In genomic region chr5:32076699-32077695, GRCh38 we compare ENCODE assay signal across 9 cellular contexts.
A peak's percentile ranks its signal among the peaks of the same experiment; 100 is the strongest.
DNase-seq lines count a peak whose midpoint lies in the region; ATAC-seq, FAIRE-seq and TF ChIP-seq lines count a peak whose summit lies in the region.
"Had no signal": no experiment of that assay in that cellular context is flagged by ENCODE, and none has a peak within 500 bp of the region (broad histone marks: within the 10 kb centered on the region; RNA-seq: fewer than 3 reads in every experiment).

No MANE protein-coding gene starts in this region.

- ATAC-seq in PC-3, result peak; percentile 50
- ATAC-seq in HG02623 (IDR thresholded peaks at IDR 0.05; ENCODE audit: unreplicated experiment), result no peak

- DNase-seq in activated T-cell treated with anti-CD3 and anti-CD28 coated beads for 1 hour (ENCODE audit: low read depth) (peak; percentile 19), HuH-7.5 (ENCODE audit: low spot score) (peak; percentile 25), PC-3 (peak; percentile 80), brain microvascular endothelial cell (peak; percentile 47), keratinocyte (ENCODE audit: low read depth, low spot score) (no peak), stromal cell of bone marrow (ENCODE audit: low read depth) (peak; percentile 53)
- DNase-seq in activated T-cell treated with anti-CD3 and anti-CD28 coated beads, Interleukin-2, amount 50 U/mL, for 24 hours, result no peak
- DNase-seq: stimulated activated naive B cell treated with anti-CD40 and anti-IgM and Interleukin-4, amounts not matched to agents 10 μg/mL and 1 μg/mL and 100 μg/mL, for 72 hours had no signal

- H3K9ac ChIP-seq in PC-3 (ENCODE audit: low read length) (no peak overlapping the region), keratinocyte (ENCODE audit: control insufficient read depth, extremely low read depth, insufficient read depth, low read length) (no peak overlapping the region)

- H3K9me2 ChIP-seq in PC-3 (replicated peaks; ENCODE audit: low read length), result no peaks in the 10 kb centered on the region

- no peak for FAIRE-seq in keratinocyte (lab: Jason Lieb, UNC)

- H3K27ac Mint-ChIP-seq in activated T-cell treated with anti-CD3 and anti-CD28 coated beads, Interleukin-2, amount 50 U/mL, for 24 hours, result no peak overlapping the region
- H3K27ac Mint-ChIP-seq: stimulated activated naive B cell treated with anti-CD40 and anti-IgM and Interleukin-4, amounts not matched to agents 10 μg/mL and 1 μg/mL and 100 μg/mL, for 72 hours had no signal

- H3K9me3 Mint-ChIP-seq in activated T-cell treated with anti-CD3 and anti-CD28 coated beads, Interleukin-2, amount 50 U/mL, for 24 hours, result no peaks in the 10 kb centered on the region

- CTCF ChIA-PET in PC-3 (lab: Charles Lee), result interaction anchor here (0.6 to 1.1 kb wide), 9 partner anchors 16 to 268 kb away, joined by 3 to 13 read pairs (median 5); no protein-coding TSS in a partner anchor

- H3K4me1 ChIP-seq in PC-3 (ENCODE audit: insufficient read depth, low read length) (peaks cover 2% of the 10 kb centered on the region), keratinocyte (ENCODE audit: control insufficient read depth, extremely low read depth, insufficient read depth, low read length) (no peaks in the 10 kb centered on the region)

- intact Hi-C loops in PC-3 (cut with micrococcal nuclease), result loop anchor here (1.0 to 5.0 kb wide), 4 partner anchors 148 to 495 kb away; no protein-coding TSS in a partner anchor

- H4K20me1 ChIP-seq in PC-3 (ENCODE audit: low read length) (no peaks in the 10 kb centered on the region), keratinocyte (ENCODE audit: control insufficient read depth, extremely low read depth, insufficient read depth, low read length) (no peaks in the 10 kb centered on the region)

- H3K4me3 ChIP-seq in PC-3 (ENCODE audit: low read length) (no peak overlapping the region), brain microvascular endothelial cell (ENCODE audit: low read depth, low read length) (no peak overlapping the region), keratinocyte (ENCODE audit: control insufficient read depth in 2 of 3, extremely low read depth in 1 of 3, insufficient read depth in 2 of 3, low read depth in 1 of 3, low read length in 3 of 3) (no peak overlapping the region)

- in situ Hi-C loops in brain microvascular endothelial cell (cut with HindIII; ENCODE audit: low pct_ligation_motif_present, low sequenced_read_pairs), result no loop called here

- H3K27ac ChIP-seq in PC-3 (ENCODE audit: low read length) (no peak overlapping the region), brain microvascular endothelial cell (no peak overlapping the region), keratinocyte (ENCODE audit: control insufficient read depth, insufficient read depth, low read length) (no peak overlapping the region)

- no peaks in the 10 kb centered on the region for H3K79me2 ChIP-seq in PC-3 (ENCODE audit: low read length)
- no peaks in the 10 kb centered on the region for H3K79me2 ChIP-seq in keratinocyte (ENCODE audit: control insufficient read depth, insufficient read depth, low read length)

- no peaks in the 10 kb centered on the region for H3F3A ChIP-seq in PC-3 (ENCODE audit: low read length, unreplicated experiment)

- H3K36me3 ChIP-seq in PC-3 (ENCODE audit: low read depth, low read length), result no peaks in the 10 kb centered on the region
- H3K36me3 ChIP-seq in brain microvascular endothelial cell (replicated peaks), result no peaks in the 10 kb centered on the region
- peaks cover 0 to 3% of the 10 kb centered on the region in 2 experiments for H3K36me3 ChIP-seq in keratinocyte (ENCODE audit: control insufficient read depth in 2 of 2, extremely low read depth in 1 of 2, insufficient read depth in 2 of 2, low read length in 2 of 2)

- H3K27me3 ChIP-seq in PC-3 (ENCODE audit: low read length), result no peaks in the 10 kb centered on the region
- no peaks in the 10 kb centered on the region for H3K27me3 ChIP-seq in brain microvascular endothelial cell (replicated peaks)
- no peaks in the 10 kb centered on the region for H3K27me3 ChIP-seq in keratinocyte (ENCODE audit: control insufficient read depth, extremely low read depth, insufficient read depth, low read length)

- no peaks in the 10 kb centered on the region for H3K9me3 ChIP-seq in PC-3 (ENCODE audit: low read length)
- H3K9me3 ChIP-seq in keratinocyte (ENCODE audit: control insufficient read depth, low read depth, low read length), result no peaks in the 10 kb centered on the region

- POLR2A ChIA-PET in PC-3 (lab: Charles Lee; ENCODE audit: unreplicated experiment), result no interaction called here

- no TSS peak for BruUV-seq in PC-3 (replicated peaks; lab: Mats Ljungman, UMichigan)

- H3K4me2 ChIP-seq in PC-3 (ENCODE audit: low read length), result no peak overlapping the region
- no peak overlapping the region for H3K4me2 ChIP-seq in keratinocyte (ENCODE audit: control insufficient read depth, extremely low read depth, insufficient read depth, low read depth, low read length)

- no peaks in the 10 kb centered on the region for H3K9me1 ChIP-seq in keratinocyte (ENCODE audit: control insufficient read depth, extremely low read depth, insufficient read depth, low read length)

- no peaks in the 10 kb centered on the region for H3K4me1 Mint-ChIP-seq in activated T-cell treated with anti-CD3 and anti-CD28 coated beads, Interleukin-2, amount 50 U/mL, for 24 hours (ENCODE audit: low read depth)
- H3K4me1 Mint-ChIP-seq: stimulated activated naive B cell treated with anti-CD40 and anti-IgM and Interleukin-4, amounts not matched to agents 10 μg/mL and 1 μg/mL and 100 μg/mL, for 72 hours had no signal

- peak; percentile 97 for TF ChIP-seq CTCF in PC-3 (conservative IDR thresholded peaks at IDR 0.05; ENCODE audit: low read depth, low read length)
- TF ChIP-seq CTCF in brain microvascular endothelial cell (IDR thresholded peaks at IDR 0.05; ENCODE audit: low read depth, low read length, missing control alignments), result peak; percentile 76
- TF ChIP-seq CTCF in keratinocyte (optimal IDR thresholded peaks at IDR 0.05 in 1 of 3, IDR thresholded peaks at IDR 0.05 in 1 of 3, conservative IDR thresholded peaks at IDR 0.05 in 1 of 3; ENCODE audit: extremely low read depth in 1 of 3, insufficient read depth in 2 of 3, low read length in 3 of 3), result peak in 2 of 3 experiments; percentile 62 to 77

- H3K27me3 Mint-ChIP-seq in activated T-cell treated with anti-CD3 and anti-CD28 coated beads, Interleukin-2, amount 50 U/mL, for 24 hours, result no peaks in the 10 kb centered on the region
- H3K27me3 Mint-ChIP-seq: stimulated activated naive B cell treated with anti-CD40 and anti-IgM and Interleukin-4, amounts not matched to agents 10 μg/mL and 1 μg/mL and 100 μg/mL, for 72 hours had no signal

- no peak overlapping the region for H3K4me3 Mint-ChIP-seq in activated T-cell treated with anti-CD3 and anti-CD28 coated beads, Interleukin-2, amount 50 U/mL, for 24 hours
- H3K4me3 Mint-ChIP-seq: stimulated activated naive B cell treated with anti-CD40 and anti-IgM and Interleukin-4, amounts not matched to agents 10 μg/mL and 1 μg/mL and 100 μg/mL, for 72 hours had no signal

- dilution Hi-C loops in keratinocyte (cut with MboI; ENCODE audit: extremely low pct_ligation_motif_present, low sequenced_read_pairs), result no loop called here

- no peak overlapping the region for H2AFZ ChIP-seq in PC-3 (ENCODE audit: low read length)
- H2AFZ ChIP-seq in keratinocyte (ENCODE audit: control insufficient read depth, low read length), result no peak overlapping the region

- no peaks in the 10 kb centered on the region for H3K36me3 Mint-ChIP-seq in activated T-cell treated with anti-CD3 and anti-CD28 coated beads, Interleukin-2, amount 50 U/mL, for 24 hours (ENCODE audit: low read depth)
- H3K36me3 Mint-ChIP-seq: stimulated activated naive B cell treated with anti-CD40 and anti-IgM and Interleukin-4, amounts not matched to agents 10 μg/mL and 1 μg/mL and 100 μg/mL, for 72 hours had no signal

Comparison
In these comparisons a context has a peak if more than half of its experiments do, and no peak if none do; other contexts are left out.
1. DNase-seq: peak in activated T-cell treated with anti-CD3 and anti-CD28 coated beads for 1 hour (single experiment), HuH-7.5 (single experiment), PC-3 (single experiment), brain microvascular endothelial cell (single experiment) and stromal cell of bone marrow (single experiment); none in activated T-cell treated with anti-CD3 and anti-CD28 coated beads, Interleukin-2, amount 50 U/mL, for 24 hours (single experiment) and keratinocyte (single experiment).
2. Peak in every context shown above with its lines, with median percentiles within 50 percentile points of each other: CTCF ChIP-seq.